Comparison of ENCODE assay signal across 1 cellular context in the genomic region with DNA sequence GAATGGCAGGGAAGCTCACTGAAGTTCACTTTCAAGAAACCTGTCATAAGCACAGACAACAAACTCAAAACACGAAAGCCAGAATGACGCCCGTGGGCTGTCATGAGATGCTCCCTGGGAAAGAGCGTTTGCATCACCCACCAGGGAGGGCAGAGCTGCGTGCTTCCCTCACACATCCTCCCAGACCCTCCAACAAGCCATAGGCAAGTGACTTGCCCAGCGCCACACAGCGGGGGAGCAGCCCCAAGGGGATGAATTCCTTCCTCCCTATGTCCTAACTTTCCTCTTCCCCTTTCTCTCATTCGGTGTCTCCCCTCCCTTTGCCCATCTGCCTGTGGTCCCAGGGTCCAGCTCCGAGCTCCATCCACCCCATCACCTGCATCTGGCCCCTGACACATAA.
TF ChIP-seq lines count a peak whose summit lies in the region.

No MANE protein-coding gene starts in this region.

TF ChIP-seq in IMR-90, 13 proteins besides CTCF, POLR2A, EP300 and RAD21:
- TF ChIP-seq CEBPB (IDR thresholded peaks at IDR 0.05; ENCODE audit: low read depth, low read length) (no peak), FOS (IDR thresholded peaks at IDR 0.05; ENCODE audit: low read depth, low read length) (no peak), CHD1 (IDR thresholded peaks at IDR 0.05; ENCODE audit: low read depth, low read length) (no peak), MAZ (IDR thresholded peaks at IDR 0.05; ENCODE audit: borderline replicate concordance, low read depth, low read length) (no peak), SMC3 (IDR thresholded peaks at IDR 0.05; ENCODE audit: low read depth, low read length) (no peak), MAFK (IDR thresholded peaks at IDR 0.05; ENCODE audit: low read depth, low read length) (no peak), NFE2L2 (IDR thresholded peaks at IDR 0.05; ENCODE audit: low read depth, low read length) (no peak), MXI1 (IDR thresholded peaks at IDR 0.05; ENCODE audit: borderline replicate concordance, low read depth, low read length) (no peak), RFX5 (IDR thresholded peaks at IDR 0.05; ENCODE audit: low read depth, low read length) (no peak), RCOR1 (IDR thresholded peaks at IDR 0.05; ENCODE audit: insufficient replicate concordance, low read length) (no peak), BHLHE40 (IDR thresholded peaks at IDR 0.05; ENCODE audit: low read depth, low read length) (no peak), ELK1 (IDR thresholded peaks at IDR 0.05; ENCODE audit: borderline replicate concordance, low read depth, low read length) (no peak)
- TF ChIP-seq, protein P1, sequence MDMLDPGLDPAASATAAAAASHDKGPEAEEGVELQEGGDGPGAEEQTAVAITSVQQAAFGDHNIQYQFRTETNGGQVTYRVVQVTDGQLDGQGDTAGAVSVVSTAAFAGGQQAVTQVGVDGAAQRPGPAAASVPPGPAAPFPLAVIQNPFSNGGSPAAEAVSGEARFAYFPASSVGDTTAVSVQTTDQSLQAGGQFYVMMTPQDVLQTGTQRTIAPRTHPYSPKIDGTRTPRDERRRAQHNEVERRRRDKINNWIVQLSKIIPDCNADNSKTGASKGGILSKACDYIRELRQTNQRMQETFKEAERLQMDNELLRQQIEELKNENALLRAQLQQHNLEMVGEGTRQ (IDR thresholded peaks at IDR 0.05; ENCODE audit: low read depth, low read length), result no peak
